ENCODE assay signal across 8 cellular contexts in the genomic region with DNA sequence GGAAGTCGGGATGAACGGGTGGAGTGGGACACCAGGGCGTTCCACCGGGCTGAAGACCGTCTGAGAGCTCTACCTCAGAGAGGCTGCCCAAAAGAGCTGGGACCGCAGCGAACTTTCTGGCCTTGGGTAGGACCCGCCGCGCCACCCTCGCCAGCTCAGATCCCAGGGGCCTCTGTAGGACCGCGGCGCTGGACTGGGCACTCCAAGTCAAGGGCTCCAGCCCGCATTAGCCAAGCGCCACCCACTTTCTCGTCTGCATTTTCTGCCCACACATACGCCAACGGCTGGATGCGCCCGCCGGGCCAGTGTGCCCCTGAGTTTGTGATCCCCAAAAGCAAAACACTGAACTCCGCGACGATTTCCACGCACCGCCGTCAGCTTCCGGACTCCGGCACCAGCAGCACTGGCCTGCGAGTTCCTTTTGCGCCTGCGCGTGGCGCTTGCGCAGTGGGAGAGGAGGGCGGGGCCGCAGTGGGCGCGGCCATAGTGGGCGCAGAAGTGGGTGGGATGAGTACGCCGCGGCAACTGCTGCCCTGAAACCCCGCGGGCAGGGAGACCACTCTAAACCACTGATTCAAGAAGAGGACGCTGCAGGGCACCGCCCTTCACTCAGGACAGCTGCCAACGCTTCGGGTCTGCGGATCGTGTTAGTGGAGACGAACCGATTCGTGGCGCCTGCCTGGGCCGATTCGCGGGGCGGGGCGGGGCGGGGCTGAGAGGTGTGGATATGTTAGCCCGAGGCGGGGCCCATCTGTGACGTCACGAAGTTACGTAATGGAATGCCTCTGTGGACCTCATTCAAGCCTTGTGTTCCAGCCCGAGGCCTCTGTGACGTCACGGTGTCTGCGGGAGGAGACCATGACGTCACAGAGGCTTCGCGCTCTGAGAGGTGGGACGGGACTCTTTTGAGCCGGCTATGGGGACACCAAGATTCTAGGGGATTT. TPM values are rescaled to one million over a fixed set of nuclear protein-coding genes. Genes with fewer than 3 reads are reported as not detected.
DNase-seq lines count a peak whose midpoint lies in the region; ATAC-seq and TF ChIP-seq lines count a peak whose summit lies in the region.

No MANE protein-coding gene starts in this region.

- no peak for TF ChIP-seq CTCF in PC-9 (conservative IDR thresholded peaks at IDR 0.05)

- H3K9me3 Mint-ChIP-seq in activated T-cell treated with anti-CD3 and anti-CD28 coated beads, Interleukin-2, amount 50 U/mL, for 4 hours, result no peaks in the 10 kb centered on the region

- peak overlapping the region; percentile 91 for H3K4me2 ChIP-seq in PC-9

- H3K9ac ChIP-seq in muscle layer of colon (ENCODE audit: low read length), result peak overlapping the region; percentile 89

- POLR2A ChIA-PET in PC-9 (lab: Charles Lee; ENCODE audit: unreplicated experiment), result interaction anchor here (0.7 kb wide), 1 partner anchor 1314 kb away, joined by 3 read pairs; no protein-coding TSS in a partner anchor

- peak overlapping the region; percentile 94 for H2AFZ ChIP-seq in PC-9

- H3K79me2 ChIP-seq in PC-9 (ENCODE audit: low read depth), result peaks cover 21% of the 10 kb centered on the region

- peak; percentile 92 for ATAC-seq in GM21737 (IDR thresholded peaks at IDR 0.05; ENCODE audit: unreplicated experiment)
- ATAC-seq in activated T-cell treated with anti-CD3 and anti-CD28 coated beads, Interleukin-2, amount 50 U/mL, for 4 hours, result peak; percentile 89 to 91

- peaks cover 17% of the 10 kb centered on the region; the same call in 1 of the 2 replicates for H3F3A ChIP-seq in PC-9 (ENCODE audit: insufficient read depth, low read depth)

- peaks cover 35% of the 10 kb centered on the region for H3K27me3 Mint-ChIP-seq in activated T-cell treated with anti-CD3 and anti-CD28 coated beads, Interleukin-2, amount 50 U/mL, for 4 hours (ENCODE audit: low read depth)

- 1 to 2% methylated on average over 76 of the region's 76 CpGs for WGBS in esophagus, 2 donors

- 0 out of 2 replicates have a peak, but pooled peaks cover 4% of the 10 kb centered on the region for H3K9me2 ChIP-seq in PC-9 (ENCODE audit: insufficient read depth)

- H3K9me3 ChIP-seq in PC-9 (ENCODE audit: insufficient read depth, low read depth), result no peaks in the 10 kb centered on the region; the same call in 1 of the 2 replicates
- H3K9me3 ChIP-seq in esophagus (ENCODE audit: control insufficient read depth in 2 of 2, insufficient read depth in 1 of 2, low read depth in 1 of 2, low read length in 1 of 2), result no peaks in the 10 kb centered on the region
- H3K9me3 ChIP-seq in muscle layer of colon (ENCODE audit: low read length), result no peaks in the 10 kb centered on the region

- CTCF ChIA-PET in PC-9 (lab: Charles Lee), result interaction anchor here (0.6 to 0.7 kb wide), 2 partner anchors 360 to 942 kb away, joined by 3 to 14 read pairs; no protein-coding TSS in a partner anchor

- peak; percentile 83 for DNase-seq in DMS79 (lab: John Stamatoyannopoulos, UW)
- DNase-seq in KBM-7, result peak; percentile 95
- peak; percentile 86 to 97 for DNase-seq in PC-9
- peak; percentile 92 for DNase-seq in activated T-cell treated with anti-CD3 and anti-CD28 coated beads, Interleukin-2, amount 50 U/mL, for 4 hours
- peak; percentile 94 for DNase-seq in stimulated activated CD8-positive, alpha-beta memory T cell treated with anti-CD3 and anti-CD28 coated beads, Interleukin-4, amount 100 ng/mL, for 48 hours

- peaks cover 20% of the 10 kb centered on the region for H3K4me1 Mint-ChIP-seq in activated T-cell treated with anti-CD3 and anti-CD28 coated beads, Interleukin-2, amount 50 U/mL, for 4 hours (ENCODE audit: low read depth)

- BruUV-seq in PC-9 (replicated peaks; lab: Mats Ljungman, UMichigan), result TSS peak; percentile 92

- no peaks in the 10 kb centered on the region for H3K27me3 ChIP-seq in PC-9 (ENCODE audit: insufficient read depth, low read depth)
- H3K27me3 ChIP-seq in esophagus (ENCODE audit: control insufficient read depth in 1 of 2, insufficient read depth in 2 of 2, low read length in 2 of 2), result no peaks in the 10 kb centered on the region
- peaks cover 0 to 18% of the 10 kb centered on the region in 2 donors for H3K27me3 ChIP-seq in muscle layer of colon (ENCODE audit: control insufficient read depth in 1 of 2, insufficient read depth in 2 of 2, low read length in 2 of 2)

- no peaks in the 10 kb centered on the region for H4K20me1 ChIP-seq in PC-9 (ENCODE audit: insufficient read depth)

- peak overlapping the region; percentile 92 for H3K4me3 Mint-ChIP-seq in activated T-cell treated with anti-CD3 and anti-CD28 coated beads, Interleukin-2, amount 50 U/mL, for 4 hours

- intact Hi-C loops in PC-9 (cut with micrococcal nuclease; ENCODE audit: unreplicated experiment), result loop anchor here (2.0 to 10.0 kb wide), 3 partner anchors 207 to 356 kb away; no protein-coding TSS in a partner anchor

- peaks cover 17% of the 10 kb centered on the region for H3K36me3 ChIP-seq in PC-9 (ENCODE audit: low read depth)
- H3K36me3 ChIP-seq in esophagus (ENCODE audit: control insufficient read depth in 2 of 2, insufficient read depth in 2 of 2, low read length in 1 of 2), result no peaks in the 10 kb centered on the region
- H3K36me3 ChIP-seq in muscle layer of colon (ENCODE audit: insufficient read depth, low read length), result peaks cover 9% of the 10 kb centered on the region

- H3K27ac ChIP-seq in PC-9 (peak overlapping the region; percentile 78), esophagus (ENCODE audit: low read depth in 2 of 2, low read length in 1 of 2) (peak overlapping the region; percentile 83 to 97), muscle layer of colon (ENCODE audit: low read depth, low read length) (peak overlapping the region; percentile 97)

- H3K4me3 ChIP-seq in PC-9 (peak overlapping the region; percentile 70), esophagus (ENCODE audit: low read depth in 1 of 2, low read length in 2 of 2) (peak overlapping the region; percentile 68 to 84), muscle layer of colon (ENCODE audit: low read depth in 1 of 2, low read length in 2 of 2) (peak overlapping the region; percentile 67 to 90)

- H3K4me1 ChIP-seq in PC-9 (replicated peaks; ENCODE audit: insufficient read depth) (peaks cover 12% of the 10 kb centered on the region), esophagus (ENCODE audit: control insufficient read depth in 2 of 2, insufficient read depth in 2 of 2, low read length in 1 of 2) (peaks cover 2 to 3% of the 10 kb centered on the region in 2 donors), muscle layer of colon (ENCODE audit: insufficient read depth, low read length) (peaks cover 16% of the 10 kb centered on the region)

- in situ Hi-C loops in KBM-7 (cut with MboI; ENCODE audit: low pct_unique_long_range_greater_than_20kb, low sequenced_read_pairs), result no loop called here

- H3K36me3 Mint-ChIP-seq in activated T-cell treated with anti-CD3 and anti-CD28 coated beads, Interleukin-2, amount 50 U/mL, for 4 hours (ENCODE audit: insufficient read depth), result no peaks in the 10 kb centered on the region

RNA-seq across cellular contexts. Expression of a gene that starts 10.5 kb away (rescaled TPM):
- total RNA-seq in PC-9 (2021), result 6.4 and 6.9 TPM in 2 replicates
- total RNA-seq in activated T-cell treated with anti-CD3 and anti-CD28 coated beads, Interleukin-2, amount 50 U/mL, for 4 hours, result not detected
- polyA plus RNA-seq in esophagus, result 1 to 10 TPM; 1.1 to 1.7 TPM

Comparison
In these comparisons a context has a peak if more than half of its experiments do, and no peak if none do; other contexts are left out.
1. Peak in every context shown above with its lines: DNase-seq, ATAC-seq, H3K4me3 ChIP-seq and H3K27ac ChIP-seq.